10 cellular contexts compared by ENCODE assay signal in the genomic region with DNA sequence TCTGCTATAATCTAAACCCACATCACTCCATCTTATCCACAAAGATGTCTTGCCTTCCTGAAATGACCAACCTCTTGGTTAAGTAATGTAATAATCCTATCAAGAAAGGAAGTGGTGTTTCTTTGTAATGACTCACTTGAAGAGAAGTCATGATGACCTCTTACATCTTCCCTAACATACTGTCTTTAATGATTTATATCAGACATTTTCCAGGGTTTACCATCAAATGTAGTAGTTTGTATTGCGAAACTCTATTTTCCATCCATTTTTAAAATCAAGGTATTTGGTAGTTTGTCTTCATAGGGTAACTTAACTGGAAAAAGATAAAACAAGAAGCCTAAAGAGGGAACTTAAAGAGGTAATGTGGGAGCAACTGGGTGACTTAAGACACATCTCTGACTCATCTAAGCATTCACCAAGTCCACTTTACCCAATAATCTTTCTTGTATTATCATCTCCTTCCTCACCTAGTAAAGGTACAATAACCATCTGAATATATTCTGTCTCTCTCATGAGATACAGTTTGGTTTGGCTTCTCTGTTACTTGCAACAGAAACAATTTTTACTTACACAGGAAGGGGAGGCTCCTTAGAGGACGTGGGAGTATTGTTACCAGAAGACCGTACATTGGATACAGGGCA. TPM values are rescaled to one million over a fixed set of nuclear protein-coding genes. Genes with fewer than 3 reads are reported as not detected.
DNase-seq lines count a peak whose midpoint lies in the region; ATAC-seq and TF ChIP-seq lines count a peak whose summit lies in the region.
"Had no signal": no experiment of that assay in that cellular context is flagged by ENCODE, and none has a peak within 500 bp of the region (broad histone marks: within the 10 kb centered on the region; RNA-seq: fewer than 3 reads in every experiment).

No MANE protein-coding gene starts in this region.

- no peak for TF ChIP-seq EP300 in upper lobe of left lung (IDR thresholded peaks at IDR 0.05)

- in situ Hi-C loops in KBM-7 (cut with MboI; ENCODE audit: low pct_unique_long_range_greater_than_20kb, low sequenced_read_pairs), result no loop called here

- no peaks in the 10 kb centered on the region for H4K20me1 ChIP-seq in GM23338 (replicated peaks; ENCODE audit: insufficient read depth)

- H3K36me3 ChIP-seq in upper lobe of left lung (no peaks in the 10 kb centered on the region), GM23338 (ENCODE audit: insufficient read depth) (no peaks in the 10 kb centered on the region)

- no peaks in the 10 kb centered on the region; the same call in 1 of the 2 replicates for H3K9me2 ChIP-seq in GM23338 (ENCODE audit: insufficient read depth)

- peak overlapping the region; percentile 42 for H3K27ac Mint-ChIP-seq in activated naive CD4-positive, alpha-beta T cell treated with anti-CD3 and anti-CD28 coated beads, Interleukin-2, amount 50 U/mL, for 24 hours
- H3K27ac Mint-ChIP-seq in activated naive CD8-positive, alpha-beta T cell treated with anti-CD3 and anti-CD28 coated beads for 36 hours, result peak overlapping the region; percentile 93
- no peak overlapping the region for H3K27ac Mint-ChIP-seq in GM23338
- H3K27ac Mint-ChIP-seq: B cell, mesothelial cell of epicardium had no signal

- H3K4me2 ChIP-seq in GM23338, result no peak overlapping the region

- no peaks in the 10 kb centered on the region for H3K36me3 Mint-ChIP-seq in activated naive CD4-positive, alpha-beta T cell treated with anti-CD3 and anti-CD28 coated beads, Interleukin-2, amount 50 U/mL, for 24 hours
- H3K36me3 Mint-ChIP-seq in activated naive CD8-positive, alpha-beta T cell treated with anti-CD3 and anti-CD28 coated beads for 36 hours, result no peaks in the 10 kb centered on the region
- H3K36me3 Mint-ChIP-seq in GM23338 (ENCODE audit: low read depth), result no peaks in the 10 kb centered on the region
- H3K36me3 Mint-ChIP-seq: mesothelial cell of epicardium had no signal

- TF ChIP-seq POLR2A in upper lobe of left lung (IDR thresholded peaks at IDR 0.05), result no peak

- ATAC-seq in upper lobe of left lung (ENCODE audit: low FRiP score in 2 of 2) (no peak), GM23338 (no peak), GM21528 (IDR thresholded peaks at IDR 0.05; ENCODE audit: low FRiP score, unreplicated experiment) (no peak), HG02623 (IDR thresholded peaks at IDR 0.05; ENCODE audit: unreplicated experiment) (no peak)

- H3K27me3 ChIP-seq in upper lobe of left lung, result no peaks in the 10 kb centered on the region
- H3K27me3 ChIP-seq in GM23338 (ENCODE audit: insufficient read depth), result no peaks in the 10 kb centered on the region

- no peak for TF ChIP-seq CTCF in upper lobe of left lung (IDR thresholded peaks at IDR 0.05)
- no peak for TF ChIP-seq CTCF in GM23338 (conservative IDR thresholded peaks at IDR 0.05; ENCODE audit: low read depth in 2 of 2)

- no peaks in the 10 kb centered on the region for H3F3A ChIP-seq in GM23338 (replicated peaks; ENCODE audit: low read depth)

- no peak overlapping the region for H3K4me3 ChIP-seq in upper lobe of left lung
- no peak overlapping the region for H3K4me3 ChIP-seq in GM23338

- H3K79me2 ChIP-seq in GM23338 (replicated peaks; ENCODE audit: insufficient read depth), result no peaks in the 10 kb centered on the region

- peak overlapping the region in 3 of 4 donors; percentile 7 to 54 (median 27) for H3K27ac ChIP-seq in upper lobe of left lung
- H3K27ac ChIP-seq in GM23338 (ENCODE audit: low read depth), result no peak overlapping the region

- no peak for DNase-seq in activated naive CD4-positive, alpha-beta T cell treated with anti-CD3 and anti-CD28 coated beads, Interleukin-2, amount 50 U/mL, for 16 hours
- DNase-seq in KBM-7 (peak; percentile 63), upper lobe of left lung (no peak), GM23338 (ENCODE audit: low spot score) (no peak)
- no peak for DNase-seq in activated naive CD8-positive, alpha-beta T cell treated with anti-CD3 and anti-CD28 coated beads for 36 hours

- no peaks in the 10 kb centered on the region for H3K9me3 Mint-ChIP-seq in activated naive CD4-positive, alpha-beta T cell treated with anti-CD3 and anti-CD28 coated beads, Interleukin-2, amount 50 U/mL, for 24 hours
- H3K9me3 Mint-ChIP-seq in activated naive CD8-positive, alpha-beta T cell treated with anti-CD3 and anti-CD28 coated beads for 36 hours, result no peaks in the 10 kb centered on the region
- H3K9me3 Mint-ChIP-seq in GM23338, result 0 out of 3 replicates have a peak, but pooled peaks cover 1% of the 10 kb centered on the region
- H3K9me3 Mint-ChIP-seq: mesothelial cell of epicardium had no signal

- WGBS in upper lobe of left lung, 2 donors, result 68 to 69% methylated on average over 3 of the region's 3 CpGs

- no peak overlapping the region for H2AFZ ChIP-seq in GM23338

- H3K4me1 ChIP-seq in upper lobe of left lung, result peaks cover 24 to 28% (median 25%) of the 10 kb centered on the region in 4 donors
- H3K4me1 ChIP-seq in GM23338 (ENCODE audit: insufficient read depth), result no peaks in the 10 kb centered on the region

- no peak overlapping the region for H3K4me3 Mint-ChIP-seq in activated naive CD4-positive, alpha-beta T cell treated with anti-CD3 and anti-CD28 coated beads, Interleukin-2, amount 50 U/mL, for 24 hours
- H3K4me3 Mint-ChIP-seq in activated naive CD8-positive, alpha-beta T cell treated with anti-CD3 and anti-CD28 coated beads for 36 hours, result no peak overlapping the region
- H3K4me3 Mint-ChIP-seq in GM23338, result no peak overlapping the region
- H3K4me3 Mint-ChIP-seq: B cell, mesothelial cell of epicardium had no signal

- H3K4me1 Mint-ChIP-seq in activated naive CD4-positive, alpha-beta T cell treated with anti-CD3 and anti-CD28 coated beads, Interleukin-2, amount 50 U/mL, for 24 hours, result peaks cover 31% of the 10 kb centered on the region
- peaks cover 30% of the 10 kb centered on the region for H3K4me1 Mint-ChIP-seq in activated naive CD8-positive, alpha-beta T cell treated with anti-CD3 and anti-CD28 coated beads for 36 hours
- peaks cover 9% of the 10 kb centered on the region; the same call in 2 of the 3 replicates for H3K4me1 Mint-ChIP-seq in GM23338

- H3K9me3 ChIP-seq in upper lobe of left lung, result no peaks in the 10 kb centered on the region

- no peaks in the 10 kb centered on the region for H3K27me3 Mint-ChIP-seq in activated naive CD4-positive, alpha-beta T cell treated with anti-CD3 and anti-CD28 coated beads, Interleukin-2, amount 50 U/mL, for 24 hours
- H3K27me3 Mint-ChIP-seq in activated naive CD8-positive, alpha-beta T cell treated with anti-CD3 and anti-CD28 coated beads for 36 hours, result no peaks in the 10 kb centered on the region
- H3K27me3 Mint-ChIP-seq in GM23338 (ENCODE audit: insufficient read depth, low read depth, poor library complexity), result peaks cover 16% of the 10 kb centered on the region
- H3K27me3 Mint-ChIP-seq: B cell had no signal

TF ChIP-seq in GM23338, 12 proteins besides CTCF, POLR2A, EP300 and RAD21 (continues in another document):
- TF ChIP-seq, protein P1, sequence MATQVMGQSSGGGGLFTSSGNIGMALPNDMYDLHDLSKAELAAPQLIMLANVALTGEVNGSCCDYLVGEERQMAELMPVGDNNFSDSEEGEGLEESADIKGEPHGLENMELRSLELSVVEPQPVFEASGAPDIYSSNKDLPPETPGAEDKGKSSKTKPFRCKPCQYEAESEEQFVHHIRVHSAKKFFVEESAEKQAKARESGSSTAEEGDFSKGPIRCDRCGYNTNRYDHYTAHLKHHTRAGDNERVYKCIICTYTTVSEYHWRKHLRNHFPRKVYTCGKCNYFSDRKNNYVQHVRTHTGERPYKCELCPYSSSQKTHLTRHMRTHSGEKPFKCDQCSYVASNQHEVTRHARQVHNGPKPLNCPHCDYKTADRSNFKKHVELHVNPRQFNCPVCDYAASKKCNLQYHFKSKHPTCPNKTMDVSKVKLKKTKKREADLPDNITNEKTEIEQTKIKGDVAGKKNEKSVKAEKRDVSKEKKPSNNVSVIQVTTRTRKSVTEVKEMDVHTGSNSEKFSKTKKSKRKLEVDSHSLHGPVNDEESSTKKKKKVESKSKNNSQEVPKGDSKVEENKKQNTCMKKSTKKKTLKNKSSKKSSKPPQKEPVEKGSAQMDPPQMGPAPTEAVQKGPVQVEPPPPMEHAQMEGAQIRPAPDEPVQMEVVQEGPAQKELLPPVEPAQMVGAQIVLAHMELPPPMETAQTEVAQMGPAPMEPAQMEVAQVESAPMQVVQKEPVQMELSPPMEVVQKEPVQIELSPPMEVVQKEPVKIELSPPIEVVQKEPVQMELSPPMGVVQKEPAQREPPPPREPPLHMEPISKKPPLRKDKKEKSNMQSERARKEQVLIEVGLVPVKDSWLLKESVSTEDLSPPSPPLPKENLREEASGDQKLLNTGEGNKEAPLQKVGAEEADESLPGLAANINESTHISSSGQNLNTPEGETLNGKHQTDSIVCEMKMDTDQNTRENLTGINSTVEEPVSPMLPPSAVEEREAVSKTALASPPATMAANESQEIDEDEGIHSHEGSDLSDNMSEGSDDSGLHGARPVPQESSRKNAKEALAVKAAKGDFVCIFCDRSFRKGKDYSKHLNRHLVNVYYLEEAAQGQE (IDR thresholded peaks at IDR 0.05; ENCODE audit: unreplicated experiment), result no peak
- TF ChIP-seq JUNB (IDR thresholded peaks at IDR 0.05; ENCODE audit: unreplicated experiment) (no peak), NANOG (IDR thresholded peaks at IDR 0.05; ENCODE audit: borderline replicate concordance) (no peak), ZNF331 (CRISPR knock-in tag; IDR thresholded peaks at IDR 0.05; ENCODE audit: low read depth) (no peak), STAT1 (IDR thresholded peaks at IDR 0.05; ENCODE audit: unreplicated experiment) (no peak), POLR2AphosphoS5 (IDR thresholded peaks at IDR 0.05; ENCODE audit: low read depth) (no peak)
- TF ChIP-seq, protein P2, sequence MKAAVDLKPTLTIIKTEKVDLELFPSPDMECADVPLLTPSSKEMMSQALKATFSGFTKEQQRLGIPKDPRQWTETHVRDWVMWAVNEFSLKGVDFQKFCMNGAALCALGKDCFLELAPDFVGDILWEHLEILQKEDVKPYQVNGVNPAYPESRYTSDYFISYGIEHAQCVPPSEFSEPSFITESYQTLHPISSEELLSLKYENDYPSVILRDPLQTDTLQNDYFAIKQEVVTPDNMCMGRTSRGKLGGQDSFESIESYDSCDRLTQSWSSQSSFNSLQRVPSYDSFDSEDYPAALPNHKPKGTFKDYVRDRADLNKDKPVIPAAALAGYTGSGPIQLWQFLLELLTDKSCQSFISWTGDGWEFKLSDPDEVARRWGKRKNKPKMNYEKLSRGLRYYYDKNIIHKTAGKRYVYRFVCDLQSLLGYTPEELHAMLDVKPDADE (IDR thresholded peaks at IDR 0.05), result no peak

RNA-seq across cellular contexts. Expression of a gene that starts 5.7 kb away (rescaled TPM):
- total RNA-seq in activated naive CD8-positive, alpha-beta T cell treated with anti-CD3 and anti-CD28 coated beads for 36 hours, result 10 to 100 TPM; 52.6 to 53.5 TPM
- total RNA-seq in upper lobe of left lung, result 10 to 100 TPM in 5 of 6 donors, 1 to 10 TPM in 1; 6.7 to 34.1 (median 24.4) TPM
- total RNA-seq in GM23338 (2014; rRNA removed; shearing (Covaris generic)), result 92.3 and 94.9 TPM in 2 replicates
- polyA plus RNA-seq in GM23338 (2016; fragmentation: Nextera tagmentation; extraction: Ambion mirVana), result 40.9 and 43.5 TPM in 2 replicates

RNA-seq across cellular contexts. Expression of a gene that starts 41.7 kb away (rescaled TPM):
- total RNA-seq in activated naive CD8-positive, alpha-beta T cell treated with anti-CD3 and anti-CD28 coated beads for 36 hours, result 10 to 100 TPM; 31.8 to 32.2 TPM
- 10 to 100 TPM in 4 of 6 donors, 1 to 10 TPM in 2; 9.8 to 25.1 (median 14.2) TPM for total RNA-seq in upper lobe of left lung
- 34.7 and 41.4 TPM in 2 replicates for total RNA-seq in GM23338 (2014; rRNA removed; shearing (Covaris generic))
- polyA plus RNA-seq in GM23338 (2016; fragmentation: Nextera tagmentation; extraction: Ambion mirVana), result 44.1 and 55.6 TPM in 2 replicates
